Comparison of ENCODE assay signal across 9 cellular contexts in the genomic region with DNA sequence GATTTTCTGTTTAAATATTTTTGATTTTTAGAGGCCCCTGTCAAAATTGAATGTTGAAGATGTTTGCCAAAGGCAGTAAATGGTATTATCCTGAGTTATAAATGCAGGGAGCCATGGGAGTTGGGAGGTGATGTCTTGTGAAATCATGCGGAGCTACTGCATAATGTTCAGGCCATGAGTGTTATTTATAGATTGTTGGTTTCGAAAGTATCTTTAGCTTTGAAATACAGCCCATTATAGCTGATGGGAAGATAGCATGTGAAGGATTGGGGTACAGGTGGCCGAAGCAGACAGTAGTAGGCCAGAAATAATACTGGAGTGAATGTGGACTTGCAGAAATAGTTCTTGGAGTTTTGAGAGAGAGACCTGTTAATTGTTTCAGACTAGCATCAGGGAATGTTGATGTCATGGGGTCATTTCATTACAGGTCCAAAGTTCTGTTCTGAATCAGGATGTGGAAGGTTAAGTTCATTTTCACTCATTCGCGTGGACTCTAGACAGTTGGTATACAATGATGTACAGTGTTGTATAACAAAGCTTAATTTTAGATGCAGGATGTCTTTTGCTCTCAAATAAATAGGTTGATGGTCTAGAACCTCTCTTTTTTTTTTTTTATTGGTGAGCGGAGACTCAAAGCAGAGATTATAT. TPM values are rescaled to one million over a fixed set of nuclear protein-coding genes. Genes with fewer than 3 reads are reported as not detected.
DNase-seq lines count a peak whose midpoint lies in the region; ATAC-seq and TF ChIP-seq lines count a peak whose summit lies in the region.
"Had no signal": no experiment of that assay in that cellular context is flagged by ENCODE, and none has a peak within 500 bp of the region (broad histone marks: within the 10 kb centered on the region; RNA-seq: fewer than 3 reads in every experiment).

No MANE protein-coding gene starts in this region.

- TF ChIP-seq CTCF in SU-DHL-6 (IDR thresholded peaks at IDR 0.05; ENCODE audit: insufficient read depth, low read length, poor library complexity, severe bottlenecking) (no peak), fibroblast of mammary gland (conservative IDR thresholded peaks at IDR 0.05; ENCODE audit: control insufficient read depth, insufficient read depth, low read depth, low read length) (no peak)

- H3K9me2 ChIP-seq in SU-DHL-6 (replicated peaks; ENCODE audit: insufficient read depth, low read length): no peaks in the 10 kb centered on the region

- peak overlapping the region; percentile 69 for H3K27ac ChIP-seq in SU-DHL-6 (ENCODE audit: low read depth, low read length)

- H3K4me3 ChIP-seq in SU-DHL-6 (ENCODE audit: insufficient read depth, low read length, poor library complexity, severe bottlenecking) (peak overlapping the region; percentile 8), fibroblast of mammary gland (ENCODE audit: control insufficient read depth, low read depth, low read length) (no peak overlapping the region)
- H3K4me3 ChIP-seq: mucosa of descending colon had no signal

- no peak overlapping the region for H2AFZ ChIP-seq in SU-DHL-6 (ENCODE audit: low read depth, low read length, severe bottlenecking)

- DNase-seq in HCEC 1CT: peak; percentile 10
- peak; percentile 62 for DNase-seq in fibroblast of mammary gland (ENCODE audit: low read depth)
- DNase-seq in renal cortical epithelial cell (ENCODE audit: low read depth): peak; percentile 62
- DNase-seq: mucosa of descending colon had no signal

- H3K27me3 ChIP-seq in SU-DHL-6 (ENCODE audit: low read length): no peaks in the 10 kb centered on the region

- H3F3A ChIP-seq in SU-DHL-6 (ENCODE audit: insufficient read depth): peaks cover 9% of the 10 kb centered on the region; the same call in 1 of the 2 replicates

- H4K20me1 ChIP-seq in SU-DHL-6 (ENCODE audit: low read depth, low read length): no peaks in the 10 kb centered on the region; the same call in 1 of the 2 replicates

- ATAC-seq in GM19023 (IDR thresholded peaks at IDR 0.05; ENCODE audit: unreplicated experiment): no peak
- ATAC-seq in GM18873 (IDR thresholded peaks at IDR 0.05; ENCODE audit: low FRiP score, unreplicated experiment): no peak
- ATAC-seq in GM18867 (IDR thresholded peaks at IDR 0.05; ENCODE audit: unreplicated experiment): no peak
- ATAC-seq in GM19463 (IDR thresholded peaks at IDR 0.05; ENCODE audit: unreplicated experiment): no peak
- ATAC-seq: mucosa of descending colon had no signal

- H3K9me3 ChIP-seq in SU-DHL-6 (ENCODE audit: insufficient read depth, low read length): no peaks in the 10 kb centered on the region
- H3K9me3 ChIP-seq: mucosa of descending colon had no signal

- peak overlapping the region; percentile 56 for H3K4me2 ChIP-seq in SU-DHL-6 (ENCODE audit: low read depth, low read length, poor library complexity, severe bottlenecking)

- H3K9ac ChIP-seq in SU-DHL-6 (ENCODE audit: low read length): peak overlapping the region; percentile 23

- H3K36me3 ChIP-seq in SU-DHL-6 (ENCODE audit: low read length): peaks cover 10% of the 10 kb centered on the region

- H3K79me2 ChIP-seq in SU-DHL-6 (ENCODE audit: insufficient read depth, low read length): peaks cover 73% of the 10 kb centered on the region

RNA-seq across cellular contexts. Expression of gene ATP6V1G1, which starts 3.8 kb away (rescaled TPM):
- total RNA-seq in renal cortical epithelial cell: 227 and 295 TPM in 2 replicates

RNA-seq across cellular contexts. Expression of gene TMEM268, which starts 19.8 kb away (rescaled TPM):
- total RNA-seq in renal cortical epithelial cell: 3.0 and 6.5 TPM in 2 replicates

Comparison
In these comparisons a context has a peak if more than half of its experiments do, and no peak if none do; other contexts are left out.
1. DNase-seq: peak in every context shown above with its lines; median percentile 62 in fibroblast of mammary gland; 62 in renal cortical epithelial cell; 10 in HCEC 1CT.